ENCODE assay signal across 14 cellular contexts in the genomic region with DNA sequence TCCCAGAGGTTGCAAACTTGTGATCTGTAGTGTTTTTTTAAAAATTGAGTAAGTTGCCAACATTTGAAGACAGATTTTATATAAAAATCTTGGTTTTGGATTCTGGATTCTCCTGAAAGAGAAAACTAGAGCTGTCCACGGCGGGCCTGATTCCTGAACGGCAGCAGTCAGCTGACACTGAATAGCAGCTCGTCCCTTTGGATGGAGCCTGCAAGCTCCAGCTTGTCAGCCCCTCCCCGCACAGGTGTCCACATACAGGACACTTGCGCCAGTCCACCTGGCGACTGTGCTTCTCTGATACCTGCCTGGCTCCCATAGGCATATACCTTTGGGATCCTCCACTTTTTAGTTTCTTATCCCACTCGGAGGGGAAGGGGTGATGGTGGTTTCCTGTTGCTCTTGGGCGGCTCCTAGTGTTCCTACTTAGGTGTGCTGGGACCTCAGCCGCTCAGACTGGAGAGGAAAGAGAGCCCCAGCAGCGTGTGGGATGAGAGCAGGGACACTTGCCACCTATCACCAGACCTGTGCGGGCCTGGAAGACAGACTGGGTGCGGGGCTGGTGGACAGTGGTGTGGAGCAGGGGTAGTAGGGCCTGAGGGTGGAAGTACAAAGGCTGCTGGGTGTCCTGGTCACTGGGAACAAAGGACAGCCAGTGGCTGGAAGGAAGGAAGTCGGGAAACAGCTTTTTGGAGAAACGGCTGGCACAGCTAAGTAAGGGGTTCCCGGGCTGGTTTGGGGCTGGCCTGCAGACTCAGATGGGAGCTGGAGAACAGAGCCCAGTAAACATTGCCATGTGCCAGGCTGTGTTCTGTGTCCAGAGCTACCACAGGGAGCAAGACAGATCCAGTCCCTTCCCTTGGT. TPM values are rescaled to one million over a fixed set of nuclear protein-coding genes. Genes with fewer than 3 reads are reported as not detected.
DNase-seq lines count a peak whose midpoint lies in the region; ATAC-seq and TF ChIP-seq lines count a peak whose summit lies in the region.
"Had no signal": no experiment of that assay in that cellular context is flagged by ENCODE, and none has a peak within 500 bp of the region (broad histone marks: within the 10 kb centered on the region; RNA-seq: fewer than 3 reads in every experiment).

No MANE protein-coding gene starts in this region.

- H3K4me2 ChIP-seq in neuronal stem cell (ENCODE audit: insufficient read depth, low read length, poor library complexity, severe bottlenecking): no peak overlapping the region

- no peaks in the 10 kb centered on the region for H3K4me1 Mint-ChIP-seq in activated CD8-positive, alpha-beta T cell treated with anti-CD3 and anti-CD28 coated beads, Interleukin-2, amount 10 ng/mL, durations not matched to agents 7 days and 5 days (ENCODE audit: low read depth)

- peaks cover 43% of the 10 kb centered on the region for H3K36me3 Mint-ChIP-seq in activated CD8-positive, alpha-beta T cell treated with anti-CD3 and anti-CD28 coated beads, Interleukin-2, amount 10 ng/mL, durations not matched to agents 7 days and 5 days (ENCODE audit: low read depth)

- H3K27ac Mint-ChIP-seq in activated CD8-positive, alpha-beta T cell treated with anti-CD3 and anti-CD28 coated beads, Interleukin-2, amount 10 ng/mL, durations not matched to agents 7 days and 5 days: no peak overlapping the region

- H3K9ac ChIP-seq in neuronal stem cell (ENCODE audit: low read depth, low read length, poor library complexity): peak overlapping the region; percentile 31

- H3K4me1 ChIP-seq in neuronal stem cell (ENCODE audit: control insufficient read depth in 2 of 2, insufficient read depth in 1 of 2, low read depth in 1 of 2, low read length in 2 of 2): peaks cover 22 to 38% of the 10 kb centered on the region in 2 donors
- H3K4me1 ChIP-seq: adrenal gland had no signal

- peak; percentile 34 for TF ChIP-seq CTCF in epithelial cell of proximal tubule (conservative IDR thresholded peaks at IDR 0.05; ENCODE audit: low read depth, low read length)

- no peak for ATAC-seq in activated CD8-positive, alpha-beta T cell treated with anti-CD3 and anti-CD28 coated beads, Interleukin-2, amount 10 ng/mL, durations not matched to agents 7 days and 5 days

- no peaks in the 10 kb centered on the region for H3K27me3 ChIP-seq in neuronal stem cell (ENCODE audit: control insufficient read depth in 3 of 3, insufficient read depth in 3 of 3, low read depth in 1 of 3, low read length in 3 of 3)
- no peaks in the 10 kb centered on the region for H3K27me3 ChIP-seq in MG63
- H3K27me3 ChIP-seq: adrenal gland had no signal

- DNase-seq in NCI-H146 (lab: John Stamatoyannopoulos, UW) (peak; percentile 18), NCI-H146 treated with DMSO at 0.1 percent for 48 hours (lab: John Stamatoyannopoulos, UW; ENCODE audit: unreplicated experiment) (no peak), NCI-H69 (lab: John Stamatoyannopoulos, UW) (peak; percentile 16), epithelial cell of proximal tubule (ENCODE audit: low read depth) (no peak), neuronal stem cell (ENCODE audit: low spot score) (no peak), MG63 (no peak), CD1c-positive myeloid dendritic cell (ENCODE audit: extremely low spot score) (no peak)
- no peak for DNase-seq in activated CD8-positive, alpha-beta T cell treated with anti-CD3 and anti-CD28 coated beads, Interleukin-2, amount 10 ng/mL, durations not matched to agents 7 days and 5 days
- DNase-seq: activated CD4-positive, alpha-beta T cell treated with anti-CD3 and anti-CD28 coated beads for 1 hour; NCI-H1417 treated with DMSO at 0.1 percent for 48 hours had no signal

- no peak overlapping the region for H3K23ac ChIP-seq in neuronal stem cell (ENCODE audit: low read depth, low read length, poor library complexity)

- H3K9me3 ChIP-seq in neuronal stem cell (replicated peaks in 1 of 2; ENCODE audit: control insufficient read depth in 2 of 2, insufficient read depth in 1 of 2, low read depth in 1 of 2, low read length in 2 of 2): no peaks in the 10 kb centered on the region
- H3K9me3 ChIP-seq in MG63: no peaks in the 10 kb centered on the region
- H3K9me3 ChIP-seq: adrenal gland had no signal

- no peak overlapping the region for H3K4me3 Mint-ChIP-seq in activated CD8-positive, alpha-beta T cell treated with anti-CD3 and anti-CD28 coated beads, Interleukin-2, amount 10 ng/mL, durations not matched to agents 7 days and 5 days

- peak overlapping the region; percentile 96 for H2BK12ac ChIP-seq in neuronal stem cell (ENCODE audit: low read length)

- H4K91ac ChIP-seq in neuronal stem cell (ENCODE audit: low read depth, low read length, poor library complexity): peak overlapping the region; percentile 99

- H3K79me1 ChIP-seq in neuronal stem cell (ENCODE audit: low read depth, low read length): no peaks in the 10 kb centered on the region

- H3K36me3 ChIP-seq in neuronal stem cell (replicated peaks in 1 of 2; ENCODE audit: control insufficient read depth in 2 of 2, insufficient read depth in 2 of 2, low read length in 2 of 2) (peaks cover 27 to 65% of the 10 kb centered on the region in 2 donors), MG63 (peaks cover 55% of the 10 kb centered on the region)

- POLR2A ChIA-PET in activated CD8-positive, alpha-beta T cell treated with anti-CD3 and anti-CD28 coated beads, Interleukin-2, amount 10 ng/mL, durations not matched to agents 7 days and 5 days (lab: Charles Lee): no interaction called here

- CTCF ChIA-PET in activated CD8-positive, alpha-beta T cell treated with anti-CD3 and anti-CD28 coated beads, Interleukin-2, amount 10 ng/mL, durations not matched to agents 7 days and 5 days (lab: Charles Lee): interaction anchor here (1.6 kb wide), 1 partner anchor 48 kb away, joined by 7 read pairs; no protein-coding TSS in a partner anchor

- H3K4me3 ChIP-seq in epithelial cell of proximal tubule (ENCODE audit: low read depth, low read length): no peak overlapping the region
- no peak overlapping the region for H3K4me3 ChIP-seq in neuronal stem cell (ENCODE audit: low read length in 2 of 2)
- H3K4me3 ChIP-seq in MG63: no peak overlapping the region
- H3K4me3 ChIP-seq: adrenal gland had no signal

- H2BK5ac ChIP-seq in neuronal stem cell (ENCODE audit: low read length): peak overlapping the region; percentile 79

- H3K27me3 Mint-ChIP-seq in activated CD8-positive, alpha-beta T cell treated with anti-CD3 and anti-CD28 coated beads, Interleukin-2, amount 10 ng/mL, durations not matched to agents 7 days and 5 days (ENCODE audit: low read depth): no peaks in the 10 kb centered on the region

- H4K8ac ChIP-seq in neuronal stem cell (ENCODE audit: low read depth, low read length): peak overlapping the region; percentile 83

- no peak overlapping the region for H2AFZ ChIP-seq in neuronal stem cell (ENCODE audit: low read length)

- H3K4ac ChIP-seq in neuronal stem cell (ENCODE audit: low read length): peak overlapping the region; percentile 99

- no peaks in the 10 kb centered on the region for H3K9me3 Mint-ChIP-seq in activated CD8-positive, alpha-beta T cell treated with anti-CD3 and anti-CD28 coated beads, Interleukin-2, amount 10 ng/mL, durations not matched to agents 7 days and 5 days (ENCODE audit: insufficient read depth)

- H2BK15ac ChIP-seq in neuronal stem cell (ENCODE audit: low read length): peak overlapping the region; percentile 76

- WGBS in neuronal stem cell (ENCODE audit: extremely low coverage in 2 of 2, insufficient read length in 2 of 2, insufficient replicate concordance in 1 of 2), 2 donors: no CpG with 5 or more reads among the region's 16 CpGs

- peak overlapping the region; percentile 40 for H2BK120ac ChIP-seq in neuronal stem cell (ENCODE audit: low read depth, low read length)

- peak overlapping the region; percentile 72 for H3K14ac ChIP-seq in neuronal stem cell (ENCODE audit: low read length)

- H3K27ac ChIP-seq in neuronal stem cell (replicated peaks; ENCODE audit: low read length): peak overlapping the region; percentile 96
- H3K27ac ChIP-seq: adrenal gland had no signal

- H3K18ac ChIP-seq in neuronal stem cell (ENCODE audit: low read length): peak overlapping the region; percentile 96

- peak overlapping the region; percentile 99 for H2AK5ac ChIP-seq in neuronal stem cell (ENCODE audit: low read depth, low read length)

RNA-seq across cellular contexts. Expression of gene GHRH, which starts 18.3 kb away (rescaled TPM):
- total RNA-seq in epithelial cell of proximal tubule: not detected in 2 replicates
- polyA plus RNA-seq in neuronal stem cell (2013, experiment 1 of 2): 0.96 TPM
- polyA plus RNA-seq in neuronal stem cell (2013, experiment 2 of 2): 1.8 TPM
- not detected in 2 replicates for total RNA-seq in MG63 (2014; rRNA removed; shearing (Covaris generic); ENCODE audit: low replicate concordance)
- total RNA-seq in activated CD8-positive, alpha-beta T cell treated with anti-CD3 and anti-CD28 coated beads, Interleukin-2, amount 10 ng/mL, durations not matched to agents 7 days and 5 days: not detected
- total RNA-seq: adrenal gland, G401 had no signal
- polyA plus RNA-seq: esophagus, keratinocyte had no signal

RNA-seq across cellular contexts. Expression of gene MANBAL, which starts 46.1 kb away (rescaled TPM):
- 18.7 and 41.6 TPM in 2 replicates for total RNA-seq in epithelial cell of proximal tubule
- polyA plus RNA-seq in neuronal stem cell (2013, experiment 1 of 2): 66.5 TPM
- polyA plus RNA-seq in neuronal stem cell (2013, experiment 2 of 2): 66.4 TPM
- 72.7 and 107 TPM in 2 replicates for total RNA-seq in MG63 (2014; rRNA removed; shearing (Covaris generic); ENCODE audit: low replicate concordance)
- 10 to 100 TPM; 10.1 to 10.9 TPM for total RNA-seq in activated CD8-positive, alpha-beta T cell treated with anti-CD3 and anti-CD28 coated beads, Interleukin-2, amount 10 ng/mL, durations not matched to agents 7 days and 5 days

Comparison
In these comparisons a context has a peak if more than half of its experiments do, and no peak if none do; other contexts are left out.
1. DNase-seq: peak in NCI-H146 (single experiment) and NCI-H69 (single experiment); none in NCI-H146 treated with DMSO at 0.1 percent for 48 hours (single experiment), epithelial cell of proximal tubule (single experiment), neuronal stem cell (single experiment), MG63 (single experiment), CD1c-positive myeloid dendritic cell (single experiment) and activated CD8-positive, alpha-beta T cell treated with anti-CD3 and anti-CD28 coated beads, Interleukin-2, amount 10 ng/mL, durations not matched to agents 7 days and 5 days (single experiment).